23 cellular contexts compared by ENCODE assay signal in genomic region chr11:4916581-4916980, GRCh38. TPM values are rescaled to one million over a fixed set of nuclear protein-coding genes. Genes with fewer than 3 reads are reported as not detected.
DNase-seq lines count a peak whose midpoint lies in the region; ATAC-seq, FAIRE-seq and TF ChIP-seq lines count a peak whose summit lies in the region.
"Had no signal": no experiment of that assay in that cellular context is flagged by ENCODE, and none has a peak within 500 bp of the region (broad histone marks: within the 10 kb centered on the region; RNA-seq: fewer than 3 reads in every experiment).

No MANE protein-coding gene starts in this region.

- no peaks in the 10 kb centered on the region for H3K79me2 ChIP-seq in HepG2 (ENCODE audit: insufficient read depth, low read length)

- in situ Hi-C loops in HepG2 (cut with HindIII; ENCODE audit: extremely low pct_ligation_motif_present, low pct_unique_long_range_greater_than_20kb) = no loop called here

- DNase-seq in HepG2 (ENCODE audit: low spot score) (peak; percentile 31), right lobe of liver (no peak), bronchial epithelial cell (ENCODE audit: low read depth) (no peak), kidney glomerular epithelial cell (lab: John Stamatoyannopoulos, UW) (peak; percentile 29), renal cortical epithelial cell (ENCODE audit: low read depth) (peak; percentile 73), T-helper 1 cell (no peak), lower lobe of right lung (no peak), NCI-H748 treated with DMSO at 0.1 percent for 48 hours (lab: John Stamatoyannopoulos, UW) (no peak)
- DNase-seq: AML-193; Calu3; CD8-positive, alpha-beta memory T cell; DMS 273 treated with DMSO at 0.1 percent for 48 hours; DMS79 treated with DMSO at 0.1 percent for 48 hours; EL; GM23248 had no signal

- no peak overlapping the region for H2AFZ ChIP-seq in HepG2 (ENCODE audit: low read length)
- H2AFZ ChIP-seq: GM23248 had no signal

- ATAC-seq in HepG2 (peak; percentile 83), right lobe of liver (no peak), lower lobe of right lung (no peak)
- ATAC-seq: HCT116 had no signal

- CTCF ChIA-PET in HepG2 (lab: Yijun Ruan, JAX; ENCODE audit: low intra/inter-chr PET ratio, low total read pairs) = no interaction called here

- no peak for TF ChIP-seq EP300 in HepG2 (IDR thresholded peaks at IDR 0.05; ENCODE audit: low read depth in 2 of 2, low read length in 2 of 2)
- TF ChIP-seq EP300 in HepG2 (CRISPR knock-in tag; IDR thresholded peaks at IDR 0.05; ENCODE audit: borderline replicate concordance) = no peak

- TF ChIP-seq RAD21 in HepG2 (CRISPR knock-in tag; IDR thresholded peaks at IDR 0.05) = no peak

- TF ChIP-seq CTCF in HepG2 (CRISPR knock-in tag; IDR thresholded peaks at IDR 0.05) (no peak), right lobe of liver (IDR thresholded peaks at IDR 0.05) (no peak), bronchial epithelial cell (IDR thresholded peaks at IDR 0.05; ENCODE audit: insufficient read depth, low read length, severe bottlenecking) (no peak), lower lobe of right lung (IDR thresholded peaks at IDR 0.05) (no peak)

- POLR2A ChIA-PET in HepG2 (lab: Yijun Ruan, JAX) = no interaction called here

- TF ChIP-seq POLR2A in HepG2 (IDR thresholded peaks at IDR 0.05; ENCODE audit: insufficient read depth in 1 of 2, low read depth in 2 of 2, low read length in 2 of 2) (no peak), right lobe of liver (IDR thresholded peaks at IDR 0.05) (no peak)

- no peaks in the 10 kb centered on the region for H3K36me3 ChIP-seq in HepG2 (replicated peaks in 1 of 2; ENCODE audit: control insufficient read depth in 1 of 2, insufficient read depth in 2 of 2, low read length in 2 of 2)
- no peaks in the 10 kb centered on the region for H3K36me3 ChIP-seq in right lobe of liver
- no peaks in the 10 kb centered on the region for H3K36me3 ChIP-seq in bronchial epithelial cell (ENCODE audit: control insufficient read depth, insufficient read depth, low read length)
- no peaks in the 10 kb centered on the region for H3K36me3 ChIP-seq in lower lobe of right lung
- H3K36me3 ChIP-seq: BLaER1 had no signal

- H3K9me3 ChIP-seq in HepG2 (ENCODE audit: low read length) (no peaks in the 10 kb centered on the region), right lobe of liver (no peaks in the 10 kb centered on the region), lower lobe of right lung (no peaks in the 10 kb centered on the region)
- H3K9me3 ChIP-seq: BLaER1 had no signal

- peak; percentile 44 for FAIRE-seq in HepG2 (lab: Jason Lieb, UNC)
- FAIRE-seq in bronchial epithelial cell (lab: Jason Lieb, UNC) = peak; percentile 79
- FAIRE-seq: G401.6, GM12891, H54 had no signal

- H3K27ac ChIP-seq in HepG2 (ENCODE audit: extremely low read length, insufficient read depth, low read length) (no peak overlapping the region), right lobe of liver (no peak overlapping the region), lower lobe of right lung (no peak overlapping the region)
- H3K27ac ChIP-seq: 22Rv1, BLaER1, GM23248 had no signal

- no peak overlapping the region for H3K4me2 ChIP-seq in HepG2 (ENCODE audit: low read depth, low read length)
- H3K4me2 ChIP-seq: BLaER1 had no signal

- H3K27me3 ChIP-seq in HepG2 (ENCODE audit: control insufficient read depth in 1 of 2, insufficient read depth in 2 of 2, low read length in 2 of 2) (no peaks in the 10 kb centered on the region; a peak in 2 of 5 replicates), right lobe of liver (no peaks in the 10 kb centered on the region), bronchial epithelial cell (ENCODE audit: control insufficient read depth, insufficient read depth, low read length) (no peaks in the 10 kb centered on the region), lower lobe of right lung (ENCODE audit: low read depth) (no peaks in the 10 kb centered on the region)
- H3K27me3 ChIP-seq: BLaER1 had no signal

- intact Hi-C loops in HepG2 (cut with micrococcal nuclease; ENCODE audit: unreplicated experiment) = no loop called here
- intact Hi-C loops in right lobe of liver (cut with DNase I) = no loop called here
- intact Hi-C loops in lower lobe of right lung (cut with DNase I) = no loop called here

- BruUV-seq in HepG2 (replicated peaks; lab: Mats Ljungman, UMichigan) = no TSS peak

- no peak overlapping the region for H3K9ac ChIP-seq in HepG2 (ENCODE audit: insufficient read depth, low read depth, low read length)
- H3K9ac ChIP-seq: BLaER1, GM23248 had no signal

- no peaks in the 10 kb centered on the region for H4K20me1 ChIP-seq in HepG2 (ENCODE audit: insufficient read depth, low read length)
- H4K20me1 ChIP-seq: BLaER1 had no signal

- H3K4me3 ChIP-seq in HepG2 (replicated peaks in 1 of 3; ENCODE audit: insufficient read depth in 1 of 3, low read depth in 2 of 3, low read length in 3 of 3) (no peak overlapping the region), right lobe of liver (no peak overlapping the region), bronchial epithelial cell (ENCODE audit: low read depth, low read length) (no peak overlapping the region), lower lobe of right lung (no peak overlapping the region)
- H3K4me3 ChIP-seq: BLaER1, GM23248 had no signal

- H3K4me1 ChIP-seq in HepG2 (ENCODE audit: insufficient read depth, low read length) (no peaks in the 10 kb centered on the region), right lobe of liver (no peaks in the 10 kb centered on the region), lower lobe of right lung (no peaks in the 10 kb centered on the region)
- H3K4me1 ChIP-seq: BLaER1 had no signal

RNA-seq across cellular contexts. Expression of gene OR51G2, which starts 2.6 kb away (rescaled TPM):
- total RNA-seq in HepG2 (2016; rRNA removed; fragmentation: Illumina TruSeq; extraction: Trizol) (not detected in 2 replicates), right lobe of liver (not detected), bronchial epithelial cell (not detected in 2 replicates), renal cortical epithelial cell (not detected in 2 replicates), lower lobe of right lung (not detected)
- not detected in 2 replicates for total RNA-seq in HepG2 (2016; cell fraction: cytosol; rRNA removed; fragmentation: Illumina TruSeq; extraction: Trizol; ENCODE audit: low read depth)
- total RNA-seq in HepG2 (2016; cell fraction: insoluble cytoplasmic fraction; rRNA removed; fragmentation: Illumina TruSeq; extraction: Trizol) = not detected in 2 replicates
- total RNA-seq in HepG2 (2016; cell fraction: membrane; rRNA removed; fragmentation: Illumina TruSeq; extraction: Trizol) = not detected in 2 replicates
- total RNA-seq in HepG2 (2016; cell fraction: nucleus; rRNA removed; fragmentation: Illumina TruSeq; extraction: Trizol) = not detected in 2 replicates
- polyA plus RNA-seq in HepG2 (2011; rRNA removed) = not detected in 2 replicates
- not detected in 2 replicates for polyA plus RNA-seq in HepG2 (2011; cell fraction: cytosol; rRNA removed)
- polyA plus RNA-seq in HepG2 (2011; cell fraction: nucleus; rRNA removed) = not detected in 2 replicates
- not detected in 2 replicates for polyA plus RNA-seq in HepG2 (2012)
- not detected in 2 replicates for polyA plus RNA-seq in HepG2 (2016; cell fraction: cytosol; fragmentation: Illumina TruSeq; extraction: Trizol; ENCODE audit: low read depth)
- polyA plus RNA-seq in HepG2 (2016; cell fraction: insoluble cytoplasmic fraction; fragmentation: Illumina TruSeq; extraction: Trizol; ENCODE audit: low read depth) = not detected in 2 replicates
- not detected in 2 replicates for polyA plus RNA-seq in HepG2 (2016; cell fraction: membrane; fragmentation: Illumina TruSeq; extraction: Trizol; ENCODE audit: low read depth)
- not detected in 2 replicates for polyA plus RNA-seq in HepG2 (2016; cell fraction: nucleus; fragmentation: Illumina TruSeq; extraction: Trizol; ENCODE audit: insufficient read depth, low read depth)
- polyA minus RNA-seq in HepG2 (2011; rRNA and poly(A)+ RNA removed; ENCODE audit: low replicate concordance) = not detected in 2 replicates
- not detected in 2 replicates for polyA minus RNA-seq in HepG2 (2011; cell fraction: cytosol; rRNA and poly(A)+ RNA removed)
- polyA minus RNA-seq in HepG2 (2011; cell fraction: nucleus; rRNA and poly(A)+ RNA removed) = not detected in 2 replicates
- total RNA-seq: A673; Calu3; CD8-positive, alpha-beta memory T cell; GM23248 had no signal
- polyA plus RNA-seq: CD8-positive, alpha-beta memory T cell; GM23248; IgD-negative memory B cell had no signal

RNA-seq across cellular contexts. Expression of gene OR51G1, which starts 7.6 kb away (rescaled TPM):
- total RNA-seq in HepG2 (2016; rRNA removed; fragmentation: Illumina TruSeq; extraction: Trizol) = not detected in 2 replicates
- total RNA-seq in HepG2 (2016; cell fraction: cytosol; rRNA removed; fragmentation: Illumina TruSeq; extraction: Trizol; ENCODE audit: low read depth) = not detected in 2 replicates
- not detected in 2 replicates for total RNA-seq in HepG2 (2016; cell fraction: insoluble cytoplasmic fraction; rRNA removed; fragmentation: Illumina TruSeq; extraction: Trizol)
- not detected in 2 replicates for total RNA-seq in HepG2 (2016; cell fraction: membrane; rRNA removed; fragmentation: Illumina TruSeq; extraction: Trizol)
- total RNA-seq in HepG2 (2016; cell fraction: nucleus; rRNA removed; fragmentation: Illumina TruSeq; extraction: Trizol) = not detected in 2 replicates
- polyA plus RNA-seq in HepG2 (2011; rRNA removed) = not detected in 2 replicates
- not detected in 2 replicates for polyA plus RNA-seq in HepG2 (2011; cell fraction: cytosol; rRNA removed)
- polyA plus RNA-seq in HepG2 (2011; cell fraction: nucleus; rRNA removed) = not detected in 2 replicates
- polyA plus RNA-seq in HepG2 (2012) = not detected in 2 replicates
- polyA plus RNA-seq in HepG2 (2016; cell fraction: cytosol; fragmentation: Illumina TruSeq; extraction: Trizol; ENCODE audit: low read depth) = not detected in 2 replicates
- polyA plus RNA-seq in HepG2 (2016; cell fraction: insoluble cytoplasmic fraction; fragmentation: Illumina TruSeq; extraction: Trizol; ENCODE audit: low read depth) = not detected in 2 replicates
- not detected in 2 replicates for polyA plus RNA-seq in HepG2 (2016; cell fraction: membrane; fragmentation: Illumina TruSeq; extraction: Trizol; ENCODE audit: low read depth)
- not detected in 2 replicates for polyA plus RNA-seq in HepG2 (2016; cell fraction: nucleus; fragmentation: Illumina TruSeq; extraction: Trizol; ENCODE audit: insufficient read depth, low read depth)
- polyA minus RNA-seq in HepG2 (2011; rRNA and poly(A)+ RNA removed; ENCODE audit: low replicate concordance) = not detected in 2 replicates
- polyA minus RNA-seq in HepG2 (2011; cell fraction: cytosol; rRNA and poly(A)+ RNA removed) = not detected in 2 replicates
- polyA minus RNA-seq in HepG2 (2011; cell fraction: nucleus; rRNA and poly(A)+ RNA removed) = not detected in 2 replicates
- not detected for total RNA-seq in right lobe of liver
- total RNA-seq in bronchial epithelial cell = not detected in 2 replicates
- total RNA-seq in renal cortical epithelial cell = not detected in 2 replicates
- total RNA-seq in lower lobe of right lung = not detected
- total RNA-seq: A673; Calu3; CD8-positive, alpha-beta memory T cell; GM23248 had no signal
- polyA plus RNA-seq: CD8-positive, alpha-beta memory T cell; GM23248; IgD-negative memory B cell had no signal

RNA-seq across cellular contexts. Expression of gene OR51A7, which starts 13.0 kb away (rescaled TPM):
- not detected in 2 replicates for total RNA-seq in HepG2 (2016; rRNA removed; fragmentation: Illumina TruSeq; extraction: Trizol)
- total RNA-seq in HepG2 (2016; cell fraction: cytosol; rRNA removed; fragmentation: Illumina TruSeq; extraction: Trizol; ENCODE audit: low read depth) = not detected in 2 replicates
- not detected in 2 replicates for total RNA-seq in HepG2 (2016; cell fraction: insoluble cytoplasmic fraction; rRNA removed; fragmentation: Illumina TruSeq; extraction: Trizol)
- not detected in 2 replicates for total RNA-seq in HepG2 (2016; cell fraction: membrane; rRNA removed; fragmentation: Illumina TruSeq; extraction: Trizol)
- total RNA-seq in HepG2 (2016; cell fraction: nucleus; rRNA removed; fragmentation: Illumina TruSeq; extraction: Trizol) = not detected in 2 replicates
- not detected in 2 replicates for polyA plus RNA-seq in HepG2 (2011; rRNA removed)
- polyA plus RNA-seq in HepG2 (2011; cell fraction: cytosol; rRNA removed) = not detected in 2 replicates
- not detected in 2 replicates for polyA plus RNA-seq in HepG2 (2011; cell fraction: nucleus; rRNA removed)
- polyA plus RNA-seq in HepG2 (2012) = not detected in 2 replicates
- not detected in 2 replicates for polyA plus RNA-seq in HepG2 (2016; cell fraction: cytosol; fragmentation: Illumina TruSeq; extraction: Trizol; ENCODE audit: low read depth)
- not detected in 2 replicates for polyA plus RNA-seq in HepG2 (2016; cell fraction: insoluble cytoplasmic fraction; fragmentation: Illumina TruSeq; extraction: Trizol; ENCODE audit: low read depth)
- not detected in 2 replicates for polyA plus RNA-seq in HepG2 (2016; cell fraction: membrane; fragmentation: Illumina TruSeq; extraction: Trizol; ENCODE audit: low read depth)
- not detected in 2 replicates for polyA plus RNA-seq in HepG2 (2016; cell fraction: nucleus; fragmentation: Illumina TruSeq; extraction: Trizol; ENCODE audit: insufficient read depth, low read depth)
- polyA minus RNA-seq in HepG2 (2011; rRNA and poly(A)+ RNA removed; ENCODE audit: low replicate concordance) = not detected in 2 replicates
- not detected in 2 replicates for polyA minus RNA-seq in HepG2 (2011; cell fraction: cytosol; rRNA and poly(A)+ RNA removed)
- not detected in 2 replicates for polyA minus RNA-seq in HepG2 (2011; cell fraction: nucleus; rRNA and poly(A)+ RNA removed)
- total RNA-seq in right lobe of liver = not detected
- total RNA-seq in bronchial epithelial cell = not detected in 2 replicates
- total RNA-seq in renal cortical epithelial cell = not detected in 2 replicates
- total RNA-seq in lower lobe of right lung = not detected
- total RNA-seq: A673; Calu3; CD8-positive, alpha-beta memory T cell; GM23248 had no signal
- polyA plus RNA-seq: CD8-positive, alpha-beta memory T cell; GM23248; IgD-negative memory B cell had no signal

RNA-seq across cellular contexts. Expression of gene OR51A4, which starts 30.8 kb away (rescaled TPM):
- total RNA-seq in HepG2 (2016; rRNA removed; fragmentation: Illumina TruSeq; extraction: Trizol) = not detected in 2 replicates
- total RNA-seq in HepG2 (2016; cell fraction: cytosol; rRNA removed; fragmentation: Illumina TruSeq; extraction: Trizol; ENCODE audit: low read depth) = not detected in 2 replicates
- not detected in 2 replicates for total RNA-seq in HepG2 (2016; cell fraction: insoluble cytoplasmic fraction; rRNA removed; fragmentation: Illumina TruSeq; extraction: Trizol)
- not detected in 2 replicates for total RNA-seq in HepG2 (2016; cell fraction: membrane; rRNA removed; fragmentation: Illumina TruSeq; extraction: Trizol)
- total RNA-seq in HepG2 (2016; cell fraction: nucleus; rRNA removed; fragmentation: Illumina TruSeq; extraction: Trizol) = not detected in 2 replicates
- not detected in 2 replicates for polyA plus RNA-seq in HepG2 (2011; rRNA removed)
- polyA plus RNA-seq in HepG2 (2011; cell fraction: cytosol; rRNA removed) = not detected in 2 replicates
- polyA plus RNA-seq in HepG2 (2011; cell fraction: nucleus; rRNA removed) = not detected in 2 replicates
- polyA plus RNA-seq in HepG2 (2012) = not detected in 2 replicates
- not detected in 2 replicates for polyA plus RNA-seq in HepG2 (2016; cell fraction: cytosol; fragmentation: Illumina TruSeq; extraction: Trizol; ENCODE audit: low read depth)
- not detected in 2 replicates for polyA plus RNA-seq in HepG2 (2016; cell fraction: insoluble cytoplasmic fraction; fragmentation: Illumina TruSeq; extraction: Trizol; ENCODE audit: low read depth)
- polyA plus RNA-seq in HepG2 (2016; cell fraction: membrane; fragmentation: Illumina TruSeq; extraction: Trizol; ENCODE audit: low read depth) = not detected in 2 replicates
- polyA plus RNA-seq in HepG2 (2016; cell fraction: nucleus; fragmentation: Illumina TruSeq; extraction: Trizol; ENCODE audit: insufficient read depth, low read depth) = not detected in 2 replicates
- not detected in 2 replicates for polyA minus RNA-seq in HepG2 (2011; rRNA and poly(A)+ RNA removed; ENCODE audit: low replicate concordance)
- not detected in 2 replicates for polyA minus RNA-seq in HepG2 (2011; cell fraction: cytosol; rRNA and poly(A)+ RNA removed)
- not detected in 2 replicates for polyA minus RNA-seq in HepG2 (2011; cell fraction: nucleus; rRNA and poly(A)+ RNA removed)
- not detected for total RNA-seq in right lobe of liver
- total RNA-seq in bronchial epithelial cell = not detected in 2 replicates
- total RNA-seq in renal cortical epithelial cell = not detected in 2 replicates
- total RNA-seq in lower lobe of right lung = not detected
- total RNA-seq: A673; Calu3; CD8-positive, alpha-beta memory T cell; GM23248 had no signal
- polyA plus RNA-seq: CD8-positive, alpha-beta memory T cell; GM23248; IgD-negative memory B cell had no signal

RNA-seq across cellular contexts. Expression of gene OR51T1, which starts 34.9 kb away (rescaled TPM):
- total RNA-seq in HepG2 (2016; rRNA removed; fragmentation: Illumina TruSeq; extraction: Trizol) (not detected in 2 replicates), right lobe of liver (not detected), bronchial epithelial cell (not detected in 2 replicates), renal cortical epithelial cell (not detected in 2 replicates), lower lobe of right lung (not detected)
- not detected in 2 replicates for total RNA-seq in HepG2 (2016; cell fraction: cytosol; rRNA removed; fragmentation: Illumina TruSeq; extraction: Trizol; ENCODE audit: low read depth)
- not detected in 2 replicates for total RNA-seq in HepG2 (2016; cell fraction: insoluble cytoplasmic fraction; rRNA removed; fragmentation: Illumina TruSeq; extraction: Trizol)
- total RNA-seq in HepG2 (2016; cell fraction: membrane; rRNA removed; fragmentation: Illumina TruSeq; extraction: Trizol) = not detected in 2 replicates
- not detected in 2 replicates for total RNA-seq in HepG2 (2016; cell fraction: nucleus; rRNA removed; fragmentation: Illumina TruSeq; extraction: Trizol)
- polyA plus RNA-seq in HepG2 (2011; rRNA removed) = not detected in 2 replicates
- polyA plus RNA-seq in HepG2 (2011; cell fraction: cytosol; rRNA removed) = not detected in 2 replicates
- polyA plus RNA-seq in HepG2 (2011; cell fraction: nucleus; rRNA removed) = not detected in 2 replicates
- not detected in 2 replicates for polyA plus RNA-seq in HepG2 (2012)
- polyA plus RNA-seq in HepG2 (2016; cell fraction: cytosol; fragmentation: Illumina TruSeq; extraction: Trizol; ENCODE audit: low read depth) = not detected in 2 replicates
- polyA plus RNA-seq in HepG2 (2016; cell fraction: insoluble cytoplasmic fraction; fragmentation: Illumina TruSeq; extraction: Trizol; ENCODE audit: low read depth) = not detected in 2 replicates
- polyA plus RNA-seq in HepG2 (2016; cell fraction: membrane; fragmentation: Illumina TruSeq; extraction: Trizol; ENCODE audit: low read depth) = not detected in 2 replicates
- not detected in 2 replicates for polyA plus RNA-seq in HepG2 (2016; cell fraction: nucleus; fragmentation: Illumina TruSeq; extraction: Trizol; ENCODE audit: insufficient read depth, low read depth)
- not detected in 2 replicates for polyA minus RNA-seq in HepG2 (2011; rRNA and poly(A)+ RNA removed; ENCODE audit: low replicate concordance)
- not detected in 2 replicates for polyA minus RNA-seq in HepG2 (2011; cell fraction: cytosol; rRNA and poly(A)+ RNA removed)
- not detected in 2 replicates for polyA minus RNA-seq in HepG2 (2011; cell fraction: nucleus; rRNA and poly(A)+ RNA removed)
- total RNA-seq: A673; Calu3; CD8-positive, alpha-beta memory T cell; GM23248 had no signal
- polyA plus RNA-seq: CD8-positive, alpha-beta memory T cell; GM23248; IgD-negative memory B cell had no signal

Comparison
In these comparisons a context has a peak if more than half of its experiments do, and no peak if none do; other contexts are left out.
1. DNase-seq: peak in HepG2 (single experiment), kidney glomerular epithelial cell (single experiment) and renal cortical epithelial cell (single experiment); none in right lobe of liver (0 of 3), bronchial epithelial cell (single experiment), T-helper 1 cell (0 of 5), lower lobe of right lung (single experiment) and NCI-H748 treated with DMSO at 0.1 percent for 48 hours (single experiment).